ENCODE assay signal across 8 cellular contexts in the genomic region with DNA sequence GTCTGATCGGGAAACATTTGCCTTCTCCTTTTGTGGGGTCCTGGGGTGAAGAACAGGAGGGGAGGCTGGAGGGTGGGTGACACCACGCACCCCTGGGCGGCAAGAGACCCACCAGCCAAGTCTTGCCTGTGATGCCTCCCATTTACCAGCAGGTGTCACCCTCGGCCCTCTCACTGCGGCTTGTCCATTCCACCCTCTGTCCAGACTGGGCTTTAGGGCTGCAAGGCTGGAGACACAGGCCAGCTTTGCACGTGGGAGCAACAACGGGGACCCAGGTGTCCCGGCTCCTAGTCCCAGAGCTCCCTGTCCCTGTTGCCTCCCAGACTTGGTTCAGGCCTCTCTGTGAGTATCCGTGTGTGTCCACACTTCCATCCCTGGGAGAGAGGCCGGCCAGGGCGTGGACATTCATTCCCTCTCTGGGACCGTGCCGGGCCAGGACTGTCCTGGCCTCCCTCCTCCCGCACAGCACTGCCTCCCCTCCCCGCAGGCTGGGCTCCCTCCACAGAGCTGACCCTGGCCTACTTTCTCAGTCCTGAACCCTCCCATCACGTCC. TPM values are rescaled to one million over a fixed set of nuclear protein-coding genes. Genes with fewer than 3 reads are reported as not detected.
A peak's percentile ranks its signal among the peaks of the same experiment; 100 is the strongest.
DNase-seq lines count a peak whose midpoint lies in the region; ATAC-seq and TF ChIP-seq lines count a peak whose summit lies in the region.

No MANE protein-coding gene starts in this region.

- no peaks in the 10 kb centered on the region for H3K4me1 ChIP-seq in CD4-positive, alpha-beta memory T cell (ENCODE audit: insufficient read depth, low read length)
- H3K4me1 ChIP-seq in Peyer's patch (peaks cover 0 to 5% (median 2%) of the 10 kb centered on the region in 4 donors), foreskin keratinocyte (no peaks in the 10 kb centered on the region), suprapubic skin (peaks cover 2% of the 10 kb centered on the region)

- TF ChIP-seq CTCF in Peyer's patch (IDR thresholded peaks at IDR 0.05): peak; percentile 85 to 97 (median 92)
- peak; percentile 92 for TF ChIP-seq CTCF in foreskin keratinocyte (conservative IDR thresholded peaks at IDR 0.05)
- peak in 2 of 3 donors; percentile 5 to 89 for TF ChIP-seq CTCF in omental fat pad (IDR thresholded peaks at IDR 0.05)
- TF ChIP-seq CTCF in suprapubic skin (IDR thresholded peaks at IDR 0.05): peak; percentile 89 to 93

- H3K4me1 Mint-ChIP-seq in CD4-positive, alpha-beta memory T cell: peaks cover 0 to 6% (median under 1%) of the 10 kb centered on the region in 4 donors
- H3K4me1 Mint-ChIP-seq in activated T-helper 17 cell treated with anti-CD3 and anti-CD28 coated beads, Interleukin-2, amount 50 U/mL, for 72 hours: no peaks in the 10 kb centered on the region

- H3K27ac ChIP-seq in CD4-positive, alpha-beta memory T cell (ENCODE audit: low read depth, low read length): no peak overlapping the region
- H3K27ac ChIP-seq in Peyer's patch (no peak overlapping the region), foreskin keratinocyte (no peak overlapping the region), suprapubic skin (no peak overlapping the region)

- no peak overlapping the region for H3K4me3 Mint-ChIP-seq in CD4-positive, alpha-beta memory T cell
- no peak overlapping the region for H3K4me3 Mint-ChIP-seq in activated T-helper 17 cell treated with anti-CD3 and anti-CD28 coated beads, Interleukin-2, amount 50 U/mL, for 72 hours

- H3K4me3 ChIP-seq in CD4-positive, alpha-beta memory T cell (ENCODE audit: low read length in 2 of 2): no peak overlapping the region
- H3K4me3 ChIP-seq in Peyer's patch (no peak overlapping the region), suprapubic skin (no peak overlapping the region)

- ATAC-seq in activated T-helper 17 cell treated with anti-CD3 and anti-CD28 coated beads, Interleukin-2, amount 50 U/mL, for 72 hours (replicated peaks): peak; percentile 76
- ATAC-seq in foreskin keratinocyte (peak; percentile 56), omental fat pad (ENCODE audit: low FRiP score) (peak; percentile 76), HG02852 (IDR thresholded peaks at IDR 0.05; ENCODE audit: unreplicated experiment) (no peak)

- TF ChIP-seq EP300 in suprapubic skin (IDR thresholded peaks at IDR 0.05): no peak

- H3K27me3 Mint-ChIP-seq in CD4-positive, alpha-beta memory T cell: no peaks in the 10 kb centered on the region
- no peaks in the 10 kb centered on the region for H3K27me3 Mint-ChIP-seq in activated T-helper 17 cell treated with anti-CD3 and anti-CD28 coated beads, Interleukin-2, amount 50 U/mL, for 72 hours

- intact Hi-C loops in CD4-positive, alpha-beta memory T cell (cut with micrococcal nuclease): loop anchor here (2.0 to 5.0 kb wide), 2 partner anchors 130 to 147 kb away; no protein-coding TSS in a partner anchor

- POLR2A ChIA-PET in CD4-positive, alpha-beta memory T cell (lab: Charles Lee; ENCODE audit: partially characterized antibody): interaction anchor here (0.6 to 0.9 kb wide), 2 partner anchors 241 to 1155 kb away, joined by 3 to 4 read pairs; a partner anchor contains a TSS

- no peak for TF ChIP-seq POLR2A in Peyer's patch (IDR thresholded peaks at IDR 0.05)
- TF ChIP-seq POLR2A in suprapubic skin (IDR thresholded peaks at IDR 0.05): no peak

- DNase-seq in CD4-positive, alpha-beta memory T cell: peak in 4 of 5 donors; percentile 39 to 56 (median 42)
- DNase-seq in HK-2 (ENCODE audit: unreplicated experiment) (peak; percentile 75), Peyer's patch (peak; percentile 41 to 80 (median 75)), foreskin keratinocyte (no peak), omental fat pad (ENCODE audit: low spot score) (peak; percentile 29), suprapubic skin (ENCODE audit: low spot score in 2 of 2) (peak in 1 of 2 donors; percentile 78)

- H3K9me3 ChIP-seq in CD4-positive, alpha-beta memory T cell (ENCODE audit: control insufficient read depth in 1 of 2, low read length in 2 of 2): no peaks in the 10 kb centered on the region
- H3K9me3 ChIP-seq in Peyer's patch (no peaks in the 10 kb centered on the region), suprapubic skin (no peaks in the 10 kb centered on the region)

- no peak overlapping the region for H3K27ac Mint-ChIP-seq in CD4-positive, alpha-beta memory T cell
- no peak overlapping the region for H3K27ac Mint-ChIP-seq in activated T-helper 17 cell treated with anti-CD3 and anti-CD28 coated beads, Interleukin-2, amount 50 U/mL, for 72 hours

- no peaks in the 10 kb centered on the region for H3K27me3 ChIP-seq in CD4-positive, alpha-beta memory T cell (ENCODE audit: insufficient read depth, low read length)
- H3K27me3 ChIP-seq in Peyer's patch (no peaks in the 10 kb centered on the region), foreskin keratinocyte (no peaks in the 10 kb centered on the region), suprapubic skin (no peaks in the 10 kb centered on the region)

- H3K9me3 Mint-ChIP-seq in CD4-positive, alpha-beta memory T cell: no peaks in the 10 kb centered on the region
- no peaks in the 10 kb centered on the region for H3K9me3 Mint-ChIP-seq in activated T-helper 17 cell treated with anti-CD3 and anti-CD28 coated beads, Interleukin-2, amount 50 U/mL, for 72 hours

- no peaks in the 10 kb centered on the region for H3K36me3 Mint-ChIP-seq in CD4-positive, alpha-beta memory T cell
- no peaks in the 10 kb centered on the region for H3K36me3 Mint-ChIP-seq in activated T-helper 17 cell treated with anti-CD3 and anti-CD28 coated beads, Interleukin-2, amount 50 U/mL, for 72 hours (ENCODE audit: low read depth)

- WGBS in suprapubic skin: 35% methylated on average over 12 of the region's 16 CpGs

- no peaks in the 10 kb centered on the region for H3K36me3 ChIP-seq in CD4-positive, alpha-beta memory T cell (ENCODE audit: insufficient read depth, low read length)
- H3K36me3 ChIP-seq in Peyer's patch (no peaks in the 10 kb centered on the region), suprapubic skin (no peaks in the 10 kb centered on the region)

- CTCF ChIA-PET in CD4-positive, alpha-beta memory T cell (lab: Charles Lee; ENCODE audit: partially characterized antibody): interaction anchor here (0.7 to 4.0 kb wide), 15 partner anchors 9 to 628 kb away, joined by 3 to 41 read pairs (median 5); no protein-coding TSS in a partner anchor

RNA-seq across cellular contexts. Expression of a gene that starts 36.2 kb away (rescaled TPM):
- 1 to 10 TPM; 8.6 to 8.8 TPM for total RNA-seq in CD4-positive, alpha-beta memory T cell
- under 1 TPM; 0.30 to 0.81 TPM for polyA plus RNA-seq in CD4-positive, alpha-beta memory T cell
- total RNA-seq in Peyer's patch: 10 to 100 TPM in 3 of 4 donors, 1 to 10 TPM in 1; 2.8 to 27.1 (median 17.1) TPM
- total RNA-seq in activated T-helper 17 cell treated with anti-CD3 and anti-CD28 coated beads, Interleukin-2, amount 50 U/mL, for 72 hours: 1 to 10 TPM in 1 of 2 donors, under 1 TPM in 1; 0.89 to 2.2 TPM
- total RNA-seq in foreskin keratinocyte: 23.8 and 27.1 TPM in 2 replicates
- polyA plus RNA-seq in foreskin keratinocyte: 35.4 and 36.7 TPM in 2 replicates
- 10 to 100 TPM in 2 of 4 donors, 1 to 10 TPM in 2; 3.9 to 18.1 (median 11.0) TPM for total RNA-seq in omental fat pad
- total RNA-seq in suprapubic skin: 10 to 100 TPM; 23.1 to 41.2 (median 25.0) TPM

Comparison
In these comparisons a context has a peak if more than half of its experiments do, and no peak if none do; other contexts are left out.
1. DNase-seq: peak in CD4-positive, alpha-beta memory T cell (4 of 5), HK-2 (single experiment), Peyer's patch (3 of 3) and omental fat pad (single experiment); none in foreskin keratinocyte (0 of 2).
2. Peak in every context shown above with its lines, with median percentiles within 50 percentile points of each other: CTCF ChIP-seq.